8 cellular contexts compared by ENCODE assay signal in the genomic region with DNA sequence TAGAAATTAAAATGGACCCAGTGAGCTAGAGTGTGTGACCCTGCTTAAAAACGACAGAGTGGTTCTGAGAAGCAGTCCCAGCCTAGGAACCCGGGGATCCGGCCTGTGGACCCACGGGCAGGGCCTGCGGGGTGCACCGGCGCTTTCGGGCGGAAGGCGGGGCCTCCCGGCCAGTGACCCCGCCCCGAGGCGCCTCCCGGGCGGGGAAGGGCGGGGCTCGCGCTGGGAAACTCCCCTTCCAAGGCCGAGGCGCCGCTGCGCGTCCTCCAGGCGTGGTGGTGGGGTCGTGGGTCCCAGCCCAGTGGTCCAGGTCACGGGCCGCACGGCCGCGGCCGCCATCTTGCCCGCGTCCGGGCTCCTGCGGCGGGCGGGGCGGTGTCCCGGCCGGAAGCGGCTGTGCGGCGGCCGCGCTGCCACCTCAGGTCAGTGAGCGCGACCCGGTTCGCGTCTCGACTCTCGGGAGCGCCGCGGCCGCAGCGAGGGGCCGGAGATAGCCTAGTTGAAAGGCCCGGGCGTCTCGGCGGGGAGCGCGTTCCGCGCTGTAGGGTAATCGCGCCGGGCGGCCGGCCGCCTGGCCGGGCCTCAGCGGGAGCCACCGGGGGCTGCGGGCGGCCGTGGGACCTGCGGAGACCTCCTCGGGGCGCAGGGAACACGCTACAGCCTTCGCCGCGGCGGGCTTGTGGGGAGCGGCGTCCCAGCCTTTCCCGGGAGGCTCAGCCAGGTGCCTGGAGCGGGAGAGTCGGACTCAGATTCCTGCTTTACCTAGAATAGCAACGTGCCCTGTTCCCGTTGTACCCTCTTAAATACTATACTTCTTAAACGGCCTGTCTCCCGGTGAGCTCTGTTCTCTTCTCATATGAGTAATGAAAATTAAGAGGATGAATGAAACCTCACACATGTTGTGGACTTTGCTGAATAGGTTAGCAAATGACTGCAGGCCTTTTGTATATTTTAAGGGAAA. TPM values are rescaled to one million over a fixed set of nuclear protein-coding genes. Genes with fewer than 3 reads are reported as not detected.
DNase-seq lines count a peak whose midpoint lies in the region; ATAC-seq and TF ChIP-seq lines count a peak whose summit lies in the region.

A gene (plus strand): TSS at position 234 of the 961 bp plus-strand sequence. CDS start 5,592 bp downstream, outside the sequence.

- no peaks in the 10 kb centered on the region for H3K27me3 ChIP-seq in SJCRH30
- H3K27me3 ChIP-seq in stomach smooth muscle (ENCODE audit: control insufficient read depth in 1 of 2, insufficient read depth in 2 of 2, low read length in 2 of 2), result no peaks in the 10 kb centered on the region

- peaks cover 10% of the 10 kb centered on the region for H3K36me3 ChIP-seq in SJCRH30
- H3K36me3 ChIP-seq in stomach smooth muscle (ENCODE audit: control insufficient read depth in 2 of 2, insufficient read depth in 2 of 2, low read length in 2 of 2), result no peaks in the 10 kb centered on the region

- no peak within 1 kb of the TSS for H3K27ac Mint-ChIP-seq in neural crest cell (ENCODE audit: unreplicated experiment)

- H3K4me3 Mint-ChIP-seq in neural crest cell, result peak within 1 kb of the TSS; percentile 85

- H3K4me1 Mint-ChIP-seq in neural crest cell, result peaks cover 24% of the 10 kb centered on the region

- no peaks in the 10 kb centered on the region for H3K27me3 Mint-ChIP-seq in neural crest cell (ENCODE audit: low read depth)

- no peak for TF ChIP-seq CTCF in fibroblast of villous mesenchyme (IDR thresholded peaks at IDR 0.05; ENCODE audit: insufficient read depth, low read depth, low read length)
- TF ChIP-seq CTCF in neural crest cell (conservative IDR thresholded peaks at IDR 0.05), result no peak

- no peaks in the 10 kb centered on the region for H3K9me3 ChIP-seq in SJCRH30 (replicated peaks)
- no peaks in the 10 kb centered on the region for H3K9me3 ChIP-seq in stomach smooth muscle (ENCODE audit: control insufficient read depth in 2 of 2, low read length in 2 of 2)

- H3K27ac ChIP-seq in SJCRH30 (peak within 1 kb of the TSS; percentile 68), stomach smooth muscle (ENCODE audit: low read length) (peak within 1 kb of the TSS; percentile 69)

- DNase-seq in DMS79 treated with DMSO at 0.1 percent for 48 hours (lab: John Stamatoyannopoulos, UW) (peak; percentile 58), HuH-7 (ENCODE audit: low spot score) (peak; percentile 93), SJCRH30 (peak; percentile 87 to 88), activated gamma-delta T cell treated with Interleukin-2 at 50 U/mL for 16 hours (peak; percentile 77), fibroblast of villous mesenchyme (ENCODE audit: low read depth) (peak; percentile 78), neural crest cell (ENCODE audit: low read depth, low spot score) (peak; percentile 73)

- peak within 1 kb of the TSS; percentile 88 to 92 for H3K9ac ChIP-seq in stomach smooth muscle (ENCODE audit: low read length in 2 of 2)

- H3K9me3 Mint-ChIP-seq in neural crest cell, result peaks cover 6% of the 10 kb centered on the region

- peak; percentile 71 for ATAC-seq in GM21526 (IDR thresholded peaks at IDR 0.05; ENCODE audit: low FRiP score, unreplicated experiment)

- H3K4me1 ChIP-seq in SJCRH30 (peaks cover 11% of the 10 kb centered on the region; the same call in 1 of the 2 replicates), stomach smooth muscle (ENCODE audit: control insufficient read depth, insufficient read depth, low read length) (peaks cover 13% of the 10 kb centered on the region)

- H3K4me3 ChIP-seq in SJCRH30, result peak within 1 kb of the TSS; percentile 91
- H3K4me3 ChIP-seq in fibroblast of villous mesenchyme (ENCODE audit: low read depth, low read length), result peak within 1 kb of the TSS; percentile 83
- peak within 1 kb of the TSS; percentile 83 to 85 for H3K4me3 ChIP-seq in stomach smooth muscle (ENCODE audit: low read length in 2 of 2)

- H3K36me3 Mint-ChIP-seq in neural crest cell (ENCODE audit: low read depth), result peaks cover 18% of the 10 kb centered on the region

RNA-seq across cellular contexts. Expression of the gene that starts here (rescaled TPM):
- total RNA-seq in SJCRH30 (2014; rRNA removed; shearing (Covaris generic)), result 44.4 and 47.1 TPM in 2 replicates
- total RNA-seq in fibroblast of villous mesenchyme (28.7 and 44.9 TPM in 2 replicates), neural crest cell (36.5 and 37.9 TPM in 2 replicates)

Comparison
In these comparisons a context has a peak if more than half of its experiments do, and no peak if none do; other contexts are left out.
1. Peak in every context shown above with its lines: DNase-seq, ATAC-seq, H3K4me3 ChIP-seq and H3K27ac ChIP-seq.